1 cellular context compared by ENCODE assay signal in the genomic region with DNA sequence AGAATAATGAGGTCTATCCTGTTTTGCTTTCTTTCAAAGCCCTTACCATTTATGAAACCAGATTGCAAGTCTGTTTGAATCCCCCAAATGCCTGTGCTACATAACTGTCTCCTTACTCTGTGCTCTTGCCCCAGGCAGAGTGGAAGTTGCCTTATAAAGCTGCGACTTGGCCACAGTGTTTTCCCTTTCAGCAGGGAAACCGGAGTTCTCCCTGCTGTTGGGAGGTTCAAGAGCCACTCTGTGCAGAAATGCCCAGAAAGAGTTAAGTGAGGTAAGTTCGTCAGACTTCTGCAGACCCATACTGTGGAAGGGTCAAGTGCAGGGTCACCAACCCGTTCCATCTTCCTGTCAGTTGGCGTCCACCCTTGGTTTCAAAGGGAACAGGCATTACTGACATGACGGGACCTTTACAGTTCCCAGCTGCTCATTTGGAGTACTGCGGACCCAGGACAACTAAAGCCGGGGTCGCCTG.
TF ChIP-seq lines count a peak whose summit lies in the region.

No MANE protein-coding gene starts in this region.

TF ChIP-seq in WTC11, 78 proteins besides CTCF, POLR2A, EP300 and RAD21 (continued from another document):
- TF ChIP-seq, protein P1, sequence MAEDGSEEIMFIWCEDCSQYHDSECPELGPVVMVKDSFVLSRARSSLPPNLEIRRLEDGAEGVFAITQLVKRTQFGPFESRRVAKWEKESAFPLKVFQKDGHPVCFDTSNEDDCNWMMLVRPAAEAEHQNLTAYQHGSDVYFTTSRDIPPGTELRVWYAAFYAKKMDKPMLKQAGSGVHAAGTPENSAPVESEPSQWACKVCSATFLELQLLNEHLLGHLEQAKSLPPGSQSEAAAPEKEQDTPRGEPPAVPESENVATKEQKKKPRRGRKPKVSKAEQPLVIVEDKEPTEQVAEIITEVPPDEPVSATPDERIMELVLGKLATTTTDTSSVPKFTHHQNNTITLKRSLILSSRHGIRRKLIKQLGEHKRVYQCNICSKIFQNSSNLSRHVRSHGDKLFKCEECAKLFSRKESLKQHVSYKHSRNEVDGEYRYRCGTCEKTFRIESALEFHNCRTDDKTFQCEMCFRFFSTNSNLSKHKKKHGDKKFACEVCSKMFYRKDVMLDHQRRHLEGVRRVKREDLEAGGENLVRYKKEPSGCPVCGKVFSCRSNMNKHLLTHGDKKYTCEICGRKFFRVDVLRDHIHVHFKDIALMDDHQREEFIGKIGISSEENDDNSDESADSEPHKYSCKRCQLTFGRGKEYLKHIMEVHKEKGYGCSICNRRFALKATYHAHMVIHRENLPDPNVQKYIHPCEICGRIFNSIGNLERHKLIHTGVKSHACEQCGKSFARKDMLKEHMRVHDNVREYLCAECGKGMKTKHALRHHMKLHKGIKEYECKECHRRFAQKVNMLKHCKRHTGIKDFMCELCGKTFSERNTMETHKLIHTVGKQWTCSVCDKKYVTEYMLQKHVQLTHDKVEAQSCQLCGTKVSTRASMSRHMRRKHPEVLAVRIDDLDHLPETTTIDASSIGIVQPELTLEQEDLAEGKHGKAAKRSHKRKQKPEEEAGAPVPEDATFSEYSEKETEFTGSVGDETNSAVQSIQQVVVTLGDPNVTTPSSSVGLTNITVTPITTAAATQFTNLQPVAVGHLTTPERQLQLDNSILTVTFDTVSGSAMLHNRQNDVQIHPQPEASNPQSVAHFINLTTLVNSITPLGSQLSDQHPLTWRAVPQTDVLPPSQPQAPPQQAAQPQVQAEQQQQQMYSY (CRISPR knock-in tag; IDR thresholded peaks at IDR 0.05): no peak
- TF ChIP-seq ZNF263 (CRISPR knock-in tag; IDR thresholded peaks at IDR 0.05; ENCODE audit: low read depth) (no peak), SMAD4 (CRISPR knock-in tag; IDR thresholded peaks at IDR 0.05) (no peak), RELA (CRISPR knock-in tag; IDR thresholded peaks at IDR 0.05; ENCODE audit: borderline replicate concordance) (no peak), HMGA2 (CRISPR knock-in tag; IDR thresholded peaks at IDR 0.05) (no peak)
- TF ChIP-seq, protein P2, sequence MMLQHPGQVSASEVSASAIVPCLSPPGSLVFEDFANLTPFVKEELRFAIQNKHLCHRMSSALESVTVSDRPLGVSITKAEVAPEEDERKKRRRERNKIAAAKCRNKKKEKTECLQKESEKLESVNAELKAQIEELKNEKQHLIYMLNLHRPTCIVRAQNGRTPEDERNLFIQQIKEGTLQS (CRISPR knock-in tag; conservative IDR thresholded peaks at IDR 0.05): no peak
- TF ChIP-seq, protein P3, sequence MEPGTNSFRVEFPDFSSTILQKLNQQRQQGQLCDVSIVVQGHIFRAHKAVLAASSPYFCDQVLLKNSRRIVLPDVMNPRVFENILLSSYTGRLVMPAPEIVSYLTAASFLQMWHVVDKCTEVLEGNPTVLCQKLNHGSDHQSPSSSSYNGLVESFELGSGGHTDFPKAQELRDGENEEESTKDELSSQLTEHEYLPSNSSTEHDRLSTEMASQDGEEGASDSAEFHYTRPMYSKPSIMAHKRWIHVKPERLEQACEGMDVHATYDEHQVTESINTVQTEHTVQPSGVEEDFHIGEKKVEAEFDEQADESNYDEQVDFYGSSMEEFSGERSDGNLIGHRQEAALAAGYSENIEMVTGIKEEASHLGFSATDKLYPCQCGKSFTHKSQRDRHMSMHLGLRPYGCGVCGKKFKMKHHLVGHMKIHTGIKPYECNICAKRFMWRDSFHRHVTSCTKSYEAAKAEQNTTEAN (CRISPR knock-in tag; IDR thresholded peaks at IDR 0.05): no peak
